ENCODE assay signal across 11 cellular contexts in the genomic region with DNA sequence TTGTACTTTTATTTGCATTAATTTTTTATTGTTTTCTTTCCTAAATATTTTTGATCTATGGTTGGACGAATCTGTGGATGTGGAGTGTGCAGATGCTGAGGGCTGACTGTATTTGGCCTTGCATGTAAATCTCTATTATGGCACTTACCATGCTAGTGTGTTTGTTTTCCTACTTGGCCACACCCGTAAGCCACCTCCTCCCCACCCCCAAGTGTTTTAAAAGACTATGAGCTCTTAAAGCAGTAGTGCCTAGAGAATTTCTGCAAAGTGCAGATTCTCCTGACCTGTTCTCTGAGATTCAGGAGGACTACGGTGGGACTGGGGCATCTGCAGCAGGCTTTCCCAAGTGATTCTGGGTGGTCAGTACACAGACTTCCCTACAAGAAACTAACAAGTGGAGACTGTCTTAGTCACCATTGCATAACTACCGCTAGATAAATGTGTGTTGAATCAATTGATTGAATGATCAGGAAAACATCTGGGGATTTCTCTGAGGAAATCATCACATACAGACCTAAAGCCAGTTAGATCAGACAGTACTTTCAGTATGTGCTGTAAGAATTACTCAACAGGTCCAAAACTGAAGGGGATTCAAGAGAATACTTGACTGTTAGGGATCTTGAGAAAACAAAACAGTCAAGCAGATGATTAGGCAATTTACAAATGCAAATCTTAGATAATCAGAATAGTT. TPM values are rescaled to one million over a fixed set of nuclear protein-coding genes. Genes with fewer than 3 reads are reported as not detected.
DNase-seq lines count a peak whose midpoint lies in the region; ATAC-seq, FAIRE-seq and TF ChIP-seq lines count a peak whose summit lies in the region.
"Had no signal": no experiment of that assay in that cellular context is flagged by ENCODE, and none has a peak within 500 bp of the region (broad histone marks: within the 10 kb centered on the region; RNA-seq: fewer than 3 reads in every experiment).

No MANE protein-coding gene starts in this region.

- no CpG with 5 or more reads among the region's 4 CpGs for WGBS in mesendoderm (ENCODE audit: extremely low coverage, insufficient coverage, low lambda C conversion rate)

- no peaks in the 10 kb centered on the region for H3K79me1 ChIP-seq in mesendoderm (ENCODE audit: low read length)

- no peaks in the 10 kb centered on the region for H3K9me3 ChIP-seq in astrocyte (ENCODE audit: insufficient read depth, low read depth, low read length)
- H3K9me3 ChIP-seq: body of pancreas had no signal

- H3K27ac Mint-ChIP-seq in IgD-negative memory B cell (no peak overlapping the region), astrocyte (ENCODE audit: unreplicated experiment) (no peak overlapping the region)

- no peak overlapping the region for H2BK120ac ChIP-seq in mesendoderm (ENCODE audit: low read depth, low read length)

- H3K4me1 ChIP-seq in astrocyte (ENCODE audit: insufficient read depth, low read length): peaks cover 3% of the 10 kb centered on the region
- no peaks in the 10 kb centered on the region for H3K4me1 ChIP-seq in mesendoderm (ENCODE audit: control insufficient read depth, low read depth, low read length)

- H3K36me3 Mint-ChIP-seq in IgD-negative memory B cell: peaks cover 11% of the 10 kb centered on the region
- H3K36me3 Mint-ChIP-seq in astrocyte (ENCODE audit: low read depth, unreplicated experiment): no peaks in the 10 kb centered on the region
- H3K36me3 Mint-ChIP-seq: naive thymus-derived CD8-positive, alpha-beta T cell had no signal

- no peak overlapping the region for H3K56ac ChIP-seq in mesendoderm (ENCODE audit: low read length)

- no peak overlapping the region for H3K27ac ChIP-seq in astrocyte (ENCODE audit: low read depth, low read length)
- no peak overlapping the region for H3K27ac ChIP-seq in mesendoderm (ENCODE audit: low read depth, low read length)
- H3K27ac ChIP-seq: body of pancreas had no signal

- TF ChIP-seq CTCF in astrocyte (IDR thresholded peaks at IDR 0.05; ENCODE audit: insufficient read depth, low read depth, low read length): no peak

- H3K4me1 Mint-ChIP-seq in IgD-negative memory B cell (peaks cover 35 to 46% (median 44%) of the 10 kb centered on the region in 3 donors), astrocyte (ENCODE audit: low read depth, unreplicated experiment) (peaks cover 11% of the 10 kb centered on the region)

- H3K4ac ChIP-seq in mesendoderm (ENCODE audit: low read depth, low read length): peak overlapping the region; percentile 36

- H3K18ac ChIP-seq in mesendoderm (ENCODE audit: low read length): no peak overlapping the region

- H3K27me3 Mint-ChIP-seq in IgD-negative memory B cell (no peaks in the 10 kb centered on the region), astrocyte (ENCODE audit: low read depth, unreplicated experiment) (no peaks in the 10 kb centered on the region)
- H3K27me3 Mint-ChIP-seq: naive thymus-derived CD8-positive, alpha-beta T cell had no signal

- H3K4me3 ChIP-seq in astrocyte (ENCODE audit: insufficient read depth, low read depth, low read length) (no peak overlapping the region), mesendoderm (ENCODE audit: low read length) (no peak overlapping the region)
- H3K4me3 ChIP-seq: body of pancreas had no signal

- H3K9me3 Mint-ChIP-seq in IgD-negative memory B cell: no peaks in the 10 kb centered on the region
- no peaks in the 10 kb centered on the region for H3K9me3 Mint-ChIP-seq in astrocyte (ENCODE audit: unreplicated experiment)
- H3K9me3 Mint-ChIP-seq: naive thymus-derived CD8-positive, alpha-beta T cell had no signal

- H3K4me2 ChIP-seq in astrocyte (ENCODE audit: low read length): no peak overlapping the region
- no peak overlapping the region for H3K4me2 ChIP-seq in mesendoderm (ENCODE audit: low read length)

- H3K36me3 ChIP-seq in astrocyte (ENCODE audit: insufficient read depth, low read length) (no peaks in the 10 kb centered on the region), mesendoderm (ENCODE audit: control insufficient read depth, insufficient read depth, low read length) (no peaks in the 10 kb centered on the region)

- H3K4me3 Mint-ChIP-seq in IgD-negative memory B cell: peak overlapping the region in 3 of 4 donors; percentile 1 to 43 (median 41)
- no peak overlapping the region for H3K4me3 Mint-ChIP-seq in astrocyte (ENCODE audit: unreplicated experiment)
- H3K4me3 Mint-ChIP-seq: naive thymus-derived CD8-positive, alpha-beta T cell had no signal

- H4K5ac ChIP-seq in mesendoderm (ENCODE audit: low read length): no peak overlapping the region

- DNase-seq in NCI-H748 (lab: John Stamatoyannopoulos, UW; ENCODE audit: unreplicated experiment) (peak; percentile 24), NCI-H748 treated with DMSO at 0.1 percent for 48 hours (lab: John Stamatoyannopoulos, UW) (no peak), astrocyte (ENCODE audit: low read depth) (peak; percentile 28), mesendoderm (peak; percentile 4), NCI-H524 (lab: John Stamatoyannopoulos, UW) (no peak)
- DNase-seq: AML-193; naive thymus-derived CD8-positive, alpha-beta T cell had no signal

- no peaks in the 10 kb centered on the region for H3K79me2 ChIP-seq in astrocyte (ENCODE audit: insufficient read depth, low read length)
- no peaks in the 10 kb centered on the region for H3K79me2 ChIP-seq in mesendoderm (ENCODE audit: control insufficient read depth, insufficient read depth, low read length)

- H4K8ac ChIP-seq in mesendoderm (ENCODE audit: low read depth, low read length): no peak overlapping the region

- H2BK5ac ChIP-seq in mesendoderm (ENCODE audit: low read length): no peak overlapping the region

- ATAC-seq in HG02588 (IDR thresholded peaks at IDR 0.05; ENCODE audit: unreplicated experiment): no peak
- ATAC-seq in HG03520 (IDR thresholded peaks at IDR 0.05; ENCODE audit: unreplicated experiment): no peak
- ATAC-seq: body of pancreas; naive thymus-derived CD8-positive, alpha-beta T cell had no signal

- H3K27me3 ChIP-seq in astrocyte (ENCODE audit: insufficient read depth, low read length) (no peaks in the 10 kb centered on the region), mesendoderm (ENCODE audit: insufficient read depth, low read length, poor library complexity) (no peaks in the 10 kb centered on the region)
- H3K27me3 ChIP-seq: body of pancreas had no signal

- H2AFZ ChIP-seq in astrocyte (ENCODE audit: low read depth, low read length): no peak overlapping the region

- no peak overlapping the region for H3K23ac ChIP-seq in mesendoderm (ENCODE audit: low read length)

- H3K9ac ChIP-seq in astrocyte (ENCODE audit: low read length) (no peak overlapping the region), mesendoderm (ENCODE audit: low read length) (no peak overlapping the region)

- no peak overlapping the region for H2AK5ac ChIP-seq in mesendoderm (ENCODE audit: low read length)

- no peaks in the 10 kb centered on the region for H4K20me1 ChIP-seq in astrocyte (ENCODE audit: insufficient read depth, low read length)

- peak overlapping the region; percentile 85 for H2BK15ac ChIP-seq in mesendoderm (replicated peaks; ENCODE audit: low read depth)

- FAIRE-seq in astrocyte (lab: Jason Lieb, UNC): peak; percentile 43

RNA-seq across cellular contexts. Expression of a gene that starts 6.2 kb away (rescaled TPM):
- polyA plus RNA-seq in IgD-negative memory B cell: 12.6 TPM
- 55.5 and 74.2 TPM in 2 replicates for total RNA-seq in astrocyte
- polyA plus RNA-seq in mesendoderm (2013, experiment 1 of 2): 3.8 TPM
- 4.3 TPM for polyA plus RNA-seq in mesendoderm (2013, experiment 2 of 2)

Comparison
In these comparisons a context has a peak if more than half of its experiments do, and no peak if none do; other contexts are left out.
1. DNase-seq: peak in NCI-H748 (single experiment), astrocyte (single experiment) and mesendoderm (single experiment); none in NCI-H748 treated with DMSO at 0.1 percent for 48 hours (single experiment) and NCI-H524 (0 of 2).